1 cellular context compared by ENCODE assay signal in the genomic region with DNA sequence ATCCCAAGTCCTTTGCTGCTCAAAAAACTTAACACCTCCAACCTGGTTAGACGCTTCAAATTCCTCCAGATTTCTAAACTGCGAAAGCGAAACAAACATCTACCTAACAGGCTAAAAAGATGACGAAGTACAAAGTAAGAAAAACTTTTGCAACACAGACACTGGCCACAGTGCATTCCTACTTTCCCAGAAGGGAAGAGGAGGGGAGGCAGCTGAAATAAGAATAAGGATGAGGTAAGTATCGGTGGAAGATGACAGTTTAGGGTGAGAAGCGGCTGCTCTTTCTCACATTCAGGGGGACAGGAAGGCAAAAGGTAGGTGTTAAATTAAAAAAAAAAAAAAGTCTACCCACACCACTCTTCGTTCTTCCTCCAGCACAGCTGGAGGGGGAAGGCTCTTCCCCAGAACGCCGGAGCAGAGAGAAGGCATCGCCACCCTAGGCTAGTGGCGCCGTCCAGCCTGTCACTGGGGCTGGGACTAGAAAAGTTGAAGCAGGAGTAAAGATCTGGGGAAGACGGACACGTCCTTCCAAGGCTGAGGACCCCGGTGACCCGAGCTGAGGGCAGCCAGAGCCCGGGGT.
TF ChIP-seq lines count a peak whose summit lies in the region.

No MANE protein-coding gene starts in this region.

TF ChIP-seq in HEK293, 187 proteins besides CTCF, POLR2A, EP300 and RAD21 (continued from another document and continues in another):
- TF ChIP-seq, protein P1, sequence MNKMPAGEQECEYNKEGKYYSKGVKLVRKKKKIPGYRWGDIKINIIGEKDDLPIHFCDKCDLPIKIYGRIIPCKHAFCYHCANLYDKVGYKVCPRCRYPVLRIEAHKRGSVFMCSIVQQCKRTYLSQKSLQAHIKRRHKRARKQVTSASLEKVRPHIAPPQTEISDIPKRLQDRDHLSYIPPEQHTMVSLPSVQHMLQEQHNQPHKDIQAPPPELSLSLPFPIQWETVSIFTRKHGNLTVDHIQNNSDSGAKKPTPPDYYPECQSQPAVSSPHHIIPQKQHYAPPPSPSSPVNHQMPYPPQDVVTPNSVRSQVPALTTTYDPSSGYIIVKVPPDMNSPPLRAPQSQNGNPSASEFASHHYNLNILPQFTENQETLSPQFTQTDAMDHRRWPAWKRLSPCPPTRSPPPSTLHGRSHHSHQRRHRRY (tag by site-specific recombination; IDR thresholded peaks at IDR 0.05), result no peak
- TF ChIP-seq ZNF571 (tag by site-specific recombination; IDR thresholded peaks at IDR 0.05), result no peak
- no peak for TF ChIP-seq ZNF214 (tag by site-specific recombination; IDR thresholded peaks at IDR 0.05; ENCODE audit: borderline replicate concordance)
- no peak for TF ChIP-seq ZNF24 (tag by site-specific recombination; IDR thresholded peaks at IDR 0.05)
- no peak for TF ChIP-seq ZNF785 (tag by site-specific recombination; IDR thresholded peaks at IDR 0.05)
- no peak for TF ChIP-seq EGR2 (tag by site-specific recombination; IDR thresholded peaks at IDR 0.05; ENCODE audit: low read depth)
- no peak for TF ChIP-seq ZNF510 (tag by site-specific recombination; IDR thresholded peaks at IDR 0.05; ENCODE audit: insufficient replicate concordance)
- TF ChIP-seq ZNF133 (tag by site-specific recombination; IDR thresholded peaks at IDR 0.05), result no peak
- TF ChIP-seq, protein P2, sequence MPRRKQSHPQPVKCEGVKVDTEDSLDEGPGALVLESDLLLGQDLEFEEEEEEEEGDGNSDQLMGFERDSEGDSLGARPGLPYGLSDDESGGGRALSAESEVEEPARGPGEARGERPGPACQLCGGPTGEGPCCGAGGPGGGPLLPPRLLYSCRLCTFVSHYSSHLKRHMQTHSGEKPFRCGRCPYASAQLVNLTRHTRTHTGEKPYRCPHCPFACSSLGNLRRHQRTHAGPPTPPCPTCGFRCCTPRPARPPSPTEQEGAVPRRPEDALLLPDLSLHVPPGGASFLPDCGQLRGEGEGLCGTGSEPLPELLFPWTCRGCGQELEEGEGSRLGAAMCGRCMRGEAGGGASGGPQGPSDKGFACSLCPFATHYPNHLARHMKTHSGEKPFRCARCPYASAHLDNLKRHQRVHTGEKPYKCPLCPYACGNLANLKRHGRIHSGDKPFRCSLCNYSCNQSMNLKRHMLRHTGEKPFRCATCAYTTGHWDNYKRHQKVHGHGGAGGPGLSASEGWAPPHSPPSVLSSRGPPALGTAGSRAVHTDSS (tag by site-specific recombination; IDR thresholded peaks at IDR 0.05), result peak; percentile 9; the same call in 1 of the 2 replicates
- TF ChIP-seq, protein P3, sequence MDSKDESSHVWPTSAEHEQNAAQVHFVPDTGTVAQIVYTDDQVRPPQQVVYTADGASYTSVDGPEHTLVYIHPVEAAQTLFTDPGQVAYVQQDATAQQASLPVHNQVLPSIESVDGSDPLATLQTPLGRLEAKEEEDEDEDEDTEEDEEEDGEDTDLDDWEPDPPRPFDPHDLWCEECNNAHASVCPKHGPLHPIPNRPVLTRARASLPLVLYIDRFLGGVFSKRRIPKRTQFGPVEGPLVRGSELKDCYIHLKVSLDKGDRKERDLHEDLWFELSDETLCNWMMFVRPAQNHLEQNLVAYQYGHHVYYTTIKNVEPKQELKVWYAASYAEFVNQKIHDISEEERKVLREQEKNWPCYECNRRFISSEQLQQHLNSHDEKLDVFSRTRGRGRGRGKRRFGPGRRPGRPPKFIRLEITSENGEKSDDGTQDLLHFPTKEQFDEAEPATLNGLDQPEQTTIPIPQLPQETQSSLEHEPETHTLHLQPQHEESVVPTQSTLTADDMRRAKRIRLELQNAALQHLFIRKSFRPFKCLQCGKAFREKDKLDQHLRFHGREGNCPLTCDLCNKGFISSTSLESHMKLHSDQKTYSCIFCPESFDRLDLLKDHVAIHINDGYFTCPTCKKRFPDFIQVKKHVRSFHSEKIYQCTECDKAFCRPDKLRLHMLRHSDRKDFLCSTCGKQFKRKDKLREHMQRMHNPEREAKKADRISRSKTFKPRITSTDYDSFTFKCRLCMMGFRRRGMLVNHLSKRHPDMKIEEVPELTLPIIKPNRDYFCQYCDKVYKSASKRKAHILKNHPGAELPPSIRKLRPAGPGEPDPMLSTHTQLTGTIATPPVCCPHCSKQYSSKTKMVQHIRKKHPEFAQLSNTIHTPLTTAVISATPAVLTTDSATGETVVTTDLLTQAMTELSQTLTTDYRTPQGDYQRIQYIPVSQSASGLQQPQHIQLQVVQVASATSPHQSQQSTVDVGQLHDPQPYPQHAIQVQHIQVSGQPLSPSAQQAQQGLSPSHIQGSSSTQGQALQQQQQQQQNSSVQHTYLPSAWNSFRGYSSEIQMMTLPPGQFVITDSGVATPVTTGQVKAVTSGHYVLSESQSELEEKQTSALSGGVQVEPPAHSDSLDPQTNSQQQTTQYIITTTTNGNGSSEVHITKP (tag by site-specific recombination; IDR thresholded peaks at IDR 0.05), result peak; percentile 99
- no peak for TF ChIP-seq ZNF302 (tag by site-specific recombination; IDR thresholded peaks at IDR 0.05; ENCODE audit: low read depth)
- TF ChIP-seq MZF1 (tag by site-specific recombination; IDR thresholded peaks at IDR 0.05; ENCODE audit: borderline replicate concordance), result no peak
- no peak for TF ChIP-seq ZNF623 (tag by site-specific recombination; IDR thresholded peaks at IDR 0.05)
- TF ChIP-seq, protein P4, sequence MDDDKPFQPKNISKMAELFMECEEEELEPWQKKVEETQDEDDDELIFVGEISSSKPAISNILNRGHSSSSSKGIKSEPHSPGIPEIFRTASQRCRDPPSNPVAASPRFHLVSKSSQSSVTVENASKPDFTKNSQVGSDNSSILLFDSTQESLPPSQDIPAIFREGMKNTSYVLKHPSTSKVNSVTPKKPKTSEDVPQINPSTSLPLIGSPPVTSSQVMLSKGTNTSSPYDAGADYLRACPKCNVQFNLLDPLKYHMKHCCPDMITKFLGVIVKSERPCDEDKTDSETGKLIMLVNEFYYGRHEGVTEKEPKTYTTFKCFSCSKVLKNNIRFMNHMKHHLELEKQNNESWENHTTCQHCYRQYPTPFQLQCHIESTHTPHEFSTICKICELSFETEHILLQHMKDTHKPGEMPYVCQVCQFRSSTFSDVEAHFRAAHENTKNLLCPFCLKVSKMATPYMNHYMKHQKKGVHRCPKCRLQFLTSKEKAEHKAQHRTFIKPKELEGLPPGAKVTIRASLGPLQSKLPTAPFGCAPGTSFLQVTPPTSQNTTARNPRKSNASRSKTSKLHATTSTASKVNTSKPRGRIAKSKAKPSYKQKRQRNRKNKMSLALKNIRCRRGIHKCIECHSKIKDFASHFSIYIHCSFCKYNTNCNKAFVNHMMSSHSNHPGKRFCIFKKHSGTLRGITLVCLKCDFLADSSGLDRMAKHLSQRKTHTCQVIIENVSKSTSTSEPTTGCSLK (tag by site-specific recombination; IDR thresholded peaks at IDR 0.05), result no peak
- TF ChIP-seq, protein P5, sequence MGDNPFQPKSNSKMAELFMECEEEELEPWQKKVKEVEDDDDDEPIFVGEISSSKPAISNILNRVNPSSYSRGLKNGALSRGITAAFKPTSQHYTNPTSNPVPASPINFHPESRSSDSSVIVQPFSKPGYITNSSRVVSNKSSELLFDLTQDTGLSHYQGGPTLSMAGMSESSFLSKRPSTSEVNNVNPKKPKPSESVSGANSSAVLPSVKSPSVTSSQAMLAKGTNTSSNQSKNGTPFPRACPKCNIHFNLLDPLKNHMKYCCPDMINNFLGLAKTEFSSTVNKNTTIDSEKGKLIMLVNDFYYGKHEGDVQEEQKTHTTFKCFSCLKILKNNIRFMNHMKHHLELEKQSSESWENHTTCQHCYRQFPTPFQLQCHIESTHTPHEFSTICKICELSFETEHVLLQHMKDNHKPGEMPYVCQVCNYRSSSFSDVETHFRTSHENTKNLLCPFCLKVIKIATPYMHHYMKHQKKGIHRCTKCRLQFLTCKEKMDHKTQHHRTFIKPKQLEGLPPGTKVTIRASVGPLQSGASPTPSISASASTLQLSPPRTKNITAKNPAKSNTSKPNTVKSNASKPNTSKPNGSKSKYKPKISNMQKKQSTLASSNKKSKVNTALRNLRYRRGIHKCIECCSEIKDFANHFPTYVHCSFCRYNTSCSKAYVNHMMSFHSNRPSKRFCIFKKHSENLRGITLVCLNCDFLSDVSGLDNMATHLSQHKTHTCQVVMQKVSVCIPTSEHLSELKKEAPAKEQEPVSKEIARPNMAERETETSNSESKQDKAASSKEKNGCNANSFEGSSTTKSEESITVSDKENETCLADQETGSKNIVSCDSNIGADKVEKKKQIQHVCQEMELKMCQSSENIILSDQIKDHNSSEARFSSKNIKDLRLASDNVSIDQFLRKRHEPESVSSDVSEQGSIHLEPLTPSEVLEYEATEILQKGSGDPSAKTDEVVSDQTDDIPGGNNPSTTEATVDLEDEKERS (tag by site-specific recombination; IDR thresholded peaks at IDR 0.05), result no peak
- TF ChIP-seq ZNF629 (tag by site-specific recombination; IDR thresholded peaks at IDR 0.05), result 0 out of 2 replicates have a peak, but pooled peaks have one; percentile 27
- no peak for TF ChIP-seq ZNF837 (tag by site-specific recombination; IDR thresholded peaks at IDR 0.05)
- TF ChIP-seq IKZF3 (tag by site-specific recombination; IDR thresholded peaks at IDR 0.05), result peak; percentile 80
- TF ChIP-seq, protein P6, sequence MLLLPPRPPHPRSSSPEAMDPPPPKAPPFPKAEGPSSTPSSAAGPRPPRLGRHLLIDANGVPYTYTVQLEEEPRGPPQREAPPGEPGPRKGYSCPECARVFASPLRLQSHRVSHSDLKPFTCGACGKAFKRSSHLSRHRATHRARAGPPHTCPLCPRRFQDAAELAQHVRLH (tag by site-specific recombination; IDR thresholded peaks at IDR 0.05), result no peak
- TF ChIP-seq ZNF777 (tag by site-specific recombination; IDR thresholded peaks at IDR 0.05; ENCODE audit: borderline replicate concordance), result no peak
- TF ChIP-seq, protein P7, sequence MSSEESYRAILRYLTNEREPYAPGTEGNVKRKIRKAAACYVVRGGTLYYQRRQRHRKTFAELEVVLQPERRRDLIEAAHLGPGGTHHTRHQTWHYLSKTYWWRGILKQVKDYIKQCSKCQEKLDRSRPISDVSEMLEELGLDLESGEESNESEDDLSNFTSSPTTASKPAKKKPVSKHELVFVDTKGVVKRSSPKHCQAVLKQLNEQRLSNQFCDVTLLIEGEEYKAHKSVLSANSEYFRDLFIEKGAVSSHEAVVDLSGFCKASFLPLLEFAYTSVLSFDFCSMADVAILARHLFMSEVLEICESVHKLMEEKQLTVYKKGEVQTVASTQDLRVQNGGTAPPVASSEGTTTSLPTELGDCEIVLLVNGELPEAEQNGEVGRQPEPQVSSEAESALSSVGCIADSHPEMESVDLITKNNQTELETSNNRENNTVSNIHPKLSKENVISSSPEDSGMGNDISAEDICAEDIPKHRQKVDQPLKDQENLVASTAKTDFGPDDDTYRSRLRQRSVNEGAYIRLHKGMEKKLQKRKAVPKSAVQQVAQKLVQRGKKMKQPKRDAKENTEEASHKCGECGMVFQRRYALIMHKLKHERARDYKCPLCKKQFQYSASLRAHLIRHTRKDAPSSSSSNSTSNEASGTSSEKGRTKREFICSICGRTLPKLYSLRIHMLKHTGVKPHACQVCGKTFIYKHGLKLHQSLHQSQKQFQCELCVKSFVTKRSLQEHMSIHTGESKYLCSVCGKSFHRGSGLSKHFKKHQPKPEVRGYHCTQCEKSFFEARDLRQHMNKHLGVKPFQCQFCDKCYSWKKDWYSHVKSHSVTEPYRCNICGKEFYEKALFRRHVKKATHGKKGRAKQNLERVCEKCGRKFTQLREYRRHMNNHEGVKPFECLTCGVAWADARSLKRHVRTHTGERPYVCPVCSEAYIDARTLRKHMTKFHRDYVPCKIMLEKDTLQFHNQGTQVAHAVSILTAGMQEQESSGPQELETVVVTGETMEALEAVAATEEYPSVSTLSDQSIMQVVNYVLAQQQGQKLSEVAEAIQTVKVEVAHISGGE (tag by site-specific recombination; conservative IDR thresholded peaks at IDR 0.05; ENCODE audit: low read depth), result no peak
- TF ChIP-seq ZNF621 (tag by site-specific recombination; IDR thresholded peaks at IDR 0.05), result no peak
- TF ChIP-seq ZNF48 (tag by site-specific recombination; IDR thresholded peaks at IDR 0.05), result no peak
- TF ChIP-seq ZBTB17 (tag by site-specific recombination; IDR thresholded peaks at IDR 0.05), result peak; percentile 41
- no peak for TF ChIP-seq KLF10 (tag by site-specific recombination; IDR thresholded peaks at IDR 0.05)
- peak; percentile 8; the same call in 1 of the 2 replicates for TF ChIP-seq ZBTB20 (tag by site-specific recombination; IDR thresholded peaks at IDR 0.05)
- TF ChIP-seq, protein P8, sequence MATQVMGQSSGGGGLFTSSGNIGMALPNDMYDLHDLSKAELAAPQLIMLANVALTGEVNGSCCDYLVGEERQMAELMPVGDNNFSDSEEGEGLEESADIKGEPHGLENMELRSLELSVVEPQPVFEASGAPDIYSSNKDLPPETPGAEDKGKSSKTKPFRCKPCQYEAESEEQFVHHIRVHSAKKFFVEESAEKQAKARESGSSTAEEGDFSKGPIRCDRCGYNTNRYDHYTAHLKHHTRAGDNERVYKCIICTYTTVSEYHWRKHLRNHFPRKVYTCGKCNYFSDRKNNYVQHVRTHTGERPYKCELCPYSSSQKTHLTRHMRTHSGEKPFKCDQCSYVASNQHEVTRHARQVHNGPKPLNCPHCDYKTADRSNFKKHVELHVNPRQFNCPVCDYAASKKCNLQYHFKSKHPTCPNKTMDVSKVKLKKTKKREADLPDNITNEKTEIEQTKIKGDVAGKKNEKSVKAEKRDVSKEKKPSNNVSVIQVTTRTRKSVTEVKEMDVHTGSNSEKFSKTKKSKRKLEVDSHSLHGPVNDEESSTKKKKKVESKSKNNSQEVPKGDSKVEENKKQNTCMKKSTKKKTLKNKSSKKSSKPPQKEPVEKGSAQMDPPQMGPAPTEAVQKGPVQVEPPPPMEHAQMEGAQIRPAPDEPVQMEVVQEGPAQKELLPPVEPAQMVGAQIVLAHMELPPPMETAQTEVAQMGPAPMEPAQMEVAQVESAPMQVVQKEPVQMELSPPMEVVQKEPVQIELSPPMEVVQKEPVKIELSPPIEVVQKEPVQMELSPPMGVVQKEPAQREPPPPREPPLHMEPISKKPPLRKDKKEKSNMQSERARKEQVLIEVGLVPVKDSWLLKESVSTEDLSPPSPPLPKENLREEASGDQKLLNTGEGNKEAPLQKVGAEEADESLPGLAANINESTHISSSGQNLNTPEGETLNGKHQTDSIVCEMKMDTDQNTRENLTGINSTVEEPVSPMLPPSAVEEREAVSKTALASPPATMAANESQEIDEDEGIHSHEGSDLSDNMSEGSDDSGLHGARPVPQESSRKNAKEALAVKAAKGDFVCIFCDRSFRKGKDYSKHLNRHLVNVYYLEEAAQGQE (tag by site-specific recombination; IDR thresholded peaks at IDR 0.05), result peak; percentile 41; the same call in 1 of the 2 replicates
- TF ChIP-seq ZXDB (tag by site-specific recombination; IDR thresholded peaks at IDR 0.05), result no peak
- TF ChIP-seq, protein P9, sequence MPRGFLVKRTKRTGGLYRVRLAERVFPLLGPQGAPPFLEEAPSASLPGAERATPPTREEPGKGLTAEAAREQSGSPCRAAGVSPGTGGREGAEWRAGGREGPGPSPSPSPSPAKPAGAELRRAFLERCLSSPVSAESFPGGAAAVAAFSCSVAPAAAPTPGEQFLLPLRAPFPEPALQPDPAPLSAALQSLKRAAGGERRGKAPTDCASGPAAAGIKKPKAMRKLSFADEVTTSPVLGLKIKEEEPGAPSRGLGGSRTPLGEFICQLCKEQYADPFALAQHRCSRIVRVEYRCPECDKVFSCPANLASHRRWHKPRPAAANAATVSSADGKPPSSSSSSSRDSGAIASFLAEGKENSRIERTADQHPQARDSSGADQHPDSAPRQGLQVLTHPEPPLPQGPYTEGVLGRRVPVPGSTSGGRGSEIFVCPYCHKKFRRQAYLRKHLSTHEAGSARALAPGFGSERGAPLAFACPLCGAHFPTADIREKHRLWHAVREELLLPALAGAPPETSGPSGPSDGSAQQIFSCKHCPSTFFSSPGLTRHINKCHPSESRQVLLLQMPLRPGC (tag by site-specific recombination; IDR thresholded peaks at IDR 0.05), result no peak
- peak; percentile 47; the same call in 1 of the 2 replicates for TF ChIP-seq ZNF366 (tag by site-specific recombination; conservative IDR thresholded peaks at IDR 0.05)
- no peak for TF ChIP-seq ZSCAN16 (tag by site-specific recombination; IDR thresholded peaks at IDR 0.05)
- TF ChIP-seq ZNF76 (tag by site-specific recombination; IDR thresholded peaks at IDR 0.05; ENCODE audit: borderline replicate concordance, low read depth), result peak; percentile 30; the same call in 1 of the 2 replicates
